13 cellular contexts compared by ENCODE assay signal in genomic region chr7:94492601-94493000, GRCh38. TPM values are rescaled to one million over a fixed set of nuclear protein-coding genes. Genes with fewer than 3 reads are reported as not detected.
A peak's percentile ranks its signal among the peaks of the same experiment; 100 is the strongest.
DNase-seq lines count a peak whose midpoint lies in the region; ATAC-seq and TF ChIP-seq lines count a peak whose summit lies in the region.
"Had no signal": no experiment of that assay in that cellular context is flagged by ENCODE, and none has a peak within 500 bp of the region (broad histone marks: within the 10 kb centered on the region; RNA-seq: fewer than 3 reads in every experiment).

No MANE protein-coding gene starts in this region.

- no peak overlapping the region for H3K27ac ChIP-seq in neural progenitor cell
- no peak overlapping the region for H3K27ac ChIP-seq in smooth muscle cell (ENCODE audit: low read depth)
- H3K27ac ChIP-seq: pancreas had no signal

- H3K9me3 ChIP-seq in neural progenitor cell (ENCODE audit: low read depth) (peaks cover under 1% of the 10 kb centered on the region), smooth muscle cell (replicated peaks; ENCODE audit: low read depth) (no peaks in the 10 kb centered on the region)
- H3K9me3 ChIP-seq: pancreas had no signal

- H3K9ac ChIP-seq in neural progenitor cell: no peak overlapping the region
- H3K9ac ChIP-seq in smooth muscle cell (ENCODE audit: low read depth): no peak overlapping the region

- no peaks in the 10 kb centered on the region for H3K79me2 ChIP-seq in neural progenitor cell (ENCODE audit: low read depth)
- H3K79me2 ChIP-seq in smooth muscle cell (ENCODE audit: low read depth): no peaks in the 10 kb centered on the region

- H4K20me1 ChIP-seq in neural progenitor cell (ENCODE audit: low read depth) (no peaks in the 10 kb centered on the region), smooth muscle cell (ENCODE audit: low read depth) (no peaks in the 10 kb centered on the region)

- no peak overlapping the region for H3K27ac Mint-ChIP-seq in activated T-cell treated with anti-CD3 and anti-CD28 coated beads, Interleukin-2, amount 50 U/mL, for 72 hours
- no peak overlapping the region for H3K27ac Mint-ChIP-seq in activated T-cell treated with anti-CD3 and anti-CD28 coated beads, Interleukin-2, amount 50 U/mL, for 24 hours
- H3K27ac Mint-ChIP-seq in stimulated activated naive B cell treated with anti-CD40 and anti-IgM and Interleukin-4, amounts not matched to agents 10 μg/mL and 1 μg/mL and 100 μg/mL, for 72 hours: no peak overlapping the region
- no peak overlapping the region for H3K27ac Mint-ChIP-seq in neural progenitor cell

- H3K4me3 ChIP-seq in neural progenitor cell (no peak overlapping the region), smooth muscle cell (no peak overlapping the region)
- H3K4me3 ChIP-seq: pancreas had no signal

- peak; percentile 87 to 97 for ATAC-seq in activated T-cell treated with anti-CD3 and anti-CD28 coated beads, Interleukin-2, amount 50 U/mL, for 72 hours (replicated peaks in 1 of 2)
- ATAC-seq in GM21786 (IDR thresholded peaks at IDR 0.05; ENCODE audit: unreplicated experiment) (peak; percentile 99), HG03196 (IDR thresholded peaks at IDR 0.05; ENCODE audit: unreplicated experiment) (peak; percentile 99)
- ATAC-seq in stimulated activated naive B cell treated with anti-CD40 and anti-IgM and Interleukin-4, amounts not matched to agents 10 μg/mL and 1 μg/mL and 100 μg/mL, for 72 hours (replicated peaks): peak; percentile 76 to 80
- ATAC-seq: HCT116, pancreas had no signal

- H3K4me1 ChIP-seq in neural progenitor cell: no peaks in the 10 kb centered on the region
- no peaks in the 10 kb centered on the region for H3K4me1 ChIP-seq in smooth muscle cell (ENCODE audit: low read depth)
- H3K4me1 ChIP-seq: pancreas had no signal

- H2AFZ ChIP-seq in neural progenitor cell (replicated peaks) (no peak overlapping the region), smooth muscle cell (ENCODE audit: low read depth) (no peak overlapping the region)

- H3F3A ChIP-seq in neural progenitor cell (ENCODE audit: low read depth): no peaks in the 10 kb centered on the region
- no peaks in the 10 kb centered on the region for H3F3A ChIP-seq in smooth muscle cell (ENCODE audit: low read depth)

- DNase-seq in activated T-cell treated with anti-CD3 and anti-CD28 coated beads, Interleukin-2, amount 50 U/mL, for 72 hours: no peak
- DNase-seq in activated T-cell treated with anti-CD3 and anti-CD28 coated beads, Interleukin-2, amount 50 U/mL, for 24 hours: no peak
- no peak for DNase-seq in stimulated activated naive B cell treated with anti-CD40 and anti-IgM and Interleukin-4, amounts not matched to agents 10 μg/mL and 1 μg/mL and 100 μg/mL, for 72 hours
- DNase-seq in neural progenitor cell (ENCODE audit: low spot score): no peak
- DNase-seq in NCI-H1048 (lab: John Stamatoyannopoulos, UW): no peak
- DNase-seq in smooth muscle cell (lab: John Stamatoyannopoulos, UW; ENCODE audit: unreplicated experiment): no peak
- DNase-seq: activated naive CD4-positive, alpha-beta T cell; DND-41; OCI-M1; pancreas had no signal

- TF ChIP-seq CTCF in neural progenitor cell (IDR thresholded peaks at IDR 0.05): no peak
- no peak for TF ChIP-seq CTCF in smooth muscle cell (IDR thresholded peaks at IDR 0.05; ENCODE audit: borderline replicate concordance, insufficient read depth, poor library complexity, severe bottlenecking)

- peak overlapping the region in 1 of 2 donors; percentile 2 for H3K4me3 Mint-ChIP-seq in activated T-cell treated with anti-CD3 and anti-CD28 coated beads, Interleukin-2, amount 50 U/mL, for 72 hours
- H3K4me3 Mint-ChIP-seq in activated T-cell treated with anti-CD3 and anti-CD28 coated beads, Interleukin-2, amount 50 U/mL, for 24 hours: no peak overlapping the region
- no peak overlapping the region for H3K4me3 Mint-ChIP-seq in stimulated activated naive B cell treated with anti-CD40 and anti-IgM and Interleukin-4, amounts not matched to agents 10 μg/mL and 1 μg/mL and 100 μg/mL, for 72 hours
- no peak overlapping the region for H3K4me3 Mint-ChIP-seq in neural progenitor cell

- peaks cover 0 to 1% of the 10 kb centered on the region in 2 donors for H3K36me3 Mint-ChIP-seq in activated T-cell treated with anti-CD3 and anti-CD28 coated beads, Interleukin-2, amount 50 U/mL, for 72 hours (ENCODE audit: insufficient read depth in 2 of 2)
- H3K36me3 Mint-ChIP-seq in activated T-cell treated with anti-CD3 and anti-CD28 coated beads, Interleukin-2, amount 50 U/mL, for 24 hours (ENCODE audit: low read depth): no peaks in the 10 kb centered on the region
- peaks cover 0 to 6% of the 10 kb centered on the region in 2 donors for H3K36me3 Mint-ChIP-seq in stimulated activated naive B cell treated with anti-CD40 and anti-IgM and Interleukin-4, amounts not matched to agents 10 μg/mL and 1 μg/mL and 100 μg/mL, for 72 hours
- no peaks in the 10 kb centered on the region for H3K36me3 Mint-ChIP-seq in neural progenitor cell

- H3K27me3 Mint-ChIP-seq in activated T-cell treated with anti-CD3 and anti-CD28 coated beads, Interleukin-2, amount 50 U/mL, for 72 hours (ENCODE audit: low read depth): peaks cover 15% of the 10 kb centered on the region
- peaks cover 43% of the 10 kb centered on the region for H3K27me3 Mint-ChIP-seq in activated T-cell treated with anti-CD3 and anti-CD28 coated beads, Interleukin-2, amount 50 U/mL, for 24 hours
- H3K27me3 Mint-ChIP-seq in stimulated activated naive B cell treated with anti-CD40 and anti-IgM and Interleukin-4, amounts not matched to agents 10 μg/mL and 1 μg/mL and 100 μg/mL, for 72 hours: peaks cover 16 to 22% of the 10 kb centered on the region in 2 donors
- peaks cover 2% of the 10 kb centered on the region for H3K27me3 Mint-ChIP-seq in neural progenitor cell (ENCODE audit: insufficient read depth, low read depth)

- peaks cover 2% of the 10 kb centered on the region in 2 donors for H3K9me3 Mint-ChIP-seq in activated T-cell treated with anti-CD3 and anti-CD28 coated beads, Interleukin-2, amount 50 U/mL, for 72 hours
- H3K9me3 Mint-ChIP-seq in activated T-cell treated with anti-CD3 and anti-CD28 coated beads, Interleukin-2, amount 50 U/mL, for 24 hours: no peaks in the 10 kb centered on the region
- peaks cover 0 to 2% of the 10 kb centered on the region in 2 donors for H3K9me3 Mint-ChIP-seq in stimulated activated naive B cell treated with anti-CD40 and anti-IgM and Interleukin-4, amounts not matched to agents 10 μg/mL and 1 μg/mL and 100 μg/mL, for 72 hours
- H3K9me3 Mint-ChIP-seq in neural progenitor cell: peaks cover 11% of the 10 kb centered on the region

- H3K4me2 ChIP-seq in neural progenitor cell (no peak overlapping the region), smooth muscle cell (no peak overlapping the region)

- no peaks in the 10 kb centered on the region for H3K36me3 ChIP-seq in neural progenitor cell
- H3K36me3 ChIP-seq in smooth muscle cell (ENCODE audit: low read depth): no peaks in the 10 kb centered on the region
- H3K36me3 ChIP-seq: pancreas had no signal

- peaks cover 19% of the 10 kb centered on the region for H3K4me1 Mint-ChIP-seq in activated T-cell treated with anti-CD3 and anti-CD28 coated beads, Interleukin-2, amount 50 U/mL, for 72 hours (ENCODE audit: low read depth)
- H3K4me1 Mint-ChIP-seq in activated T-cell treated with anti-CD3 and anti-CD28 coated beads, Interleukin-2, amount 50 U/mL, for 24 hours (ENCODE audit: low read depth): peaks cover 11% of the 10 kb centered on the region
- H3K4me1 Mint-ChIP-seq in stimulated activated naive B cell treated with anti-CD40 and anti-IgM and Interleukin-4, amounts not matched to agents 10 μg/mL and 1 μg/mL and 100 μg/mL, for 72 hours: peaks cover 4 to 5% of the 10 kb centered on the region in 2 donors
- H3K4me1 Mint-ChIP-seq in neural progenitor cell: no peaks in the 10 kb centered on the region

- 81% methylated on average over 2 of the region's 2 CpGs for WGBS in smooth muscle cell (ENCODE audit: low lambda C conversion rate)

- H3K27me3 ChIP-seq in neural progenitor cell: no peaks in the 10 kb centered on the region
- no peaks in the 10 kb centered on the region for H3K27me3 ChIP-seq in smooth muscle cell (ENCODE audit: low read depth)
- H3K27me3 ChIP-seq: pancreas had no signal

RNA-seq across cellular contexts. Expression of gene CASD1, which starts 17.0 kb away (rescaled TPM):
- total RNA-seq in activated T-cell treated with anti-CD3 and anti-CD28 coated beads, Interleukin-2, amount 50 U/mL, for 72 hours: 10 to 100 TPM; 14.1 to 15.8 TPM
- total RNA-seq in neural progenitor cell (ENCODE audit: low replicate concordance): 55.4 and 93.5 TPM in 2 replicates
- total RNA-seq in smooth muscle cell: 29.9 and 33.6 TPM in 2 replicates
- 8.0 and 9.8 TPM in 2 replicates for polyA plus RNA-seq in smooth muscle cell
